1 cellular context compared by ENCODE assay signal in genomic region chr16:8678068-8678927, GRCh38.
A peak's percentile ranks its signal among the peaks of the same experiment; 100 is the strongest.
TF ChIP-seq lines count a peak whose summit lies in the region.

No MANE protein-coding gene starts in this region.

TF ChIP-seq in HepG2, 621 proteins besides CTCF, POLR2A, EP300 and RAD21 (continued from another document and continues in another):
- TF ChIP-seq ZNF18 (CRISPR knock-in tag; IDR thresholded peaks at IDR 0.05; ENCODE audit: insufficient replicate concordance) (peak; percentile 99), ZNF580 (CRISPR knock-in tag; IDR thresholded peaks at IDR 0.05; ENCODE audit: borderline replicate concordance, low read depth) (no peak), HNF1B (CRISPR knock-in tag; IDR thresholded peaks at IDR 0.05) (no peak), ETS1 (CRISPR knock-in tag; IDR thresholded peaks at IDR 0.05) (no peak), ZFYVE20 (CRISPR knock-in tag; IDR thresholded peaks at IDR 0.05; ENCODE audit: borderline replicate concordance, low read depth) (no peak), SCMH1 (CRISPR knock-in tag; IDR thresholded peaks at IDR 0.05; ENCODE audit: borderline replicate concordance) (no peak), ZNF629 (CRISPR knock-in tag; conservative IDR thresholded peaks at IDR 0.05) (no peak), ZNF569 (CRISPR knock-in tag; IDR thresholded peaks at IDR 0.05; ENCODE audit: borderline replicate concordance) (no peak), ZSCAN29 (CRISPR knock-in tag; conservative IDR thresholded peaks at IDR 0.05) (0 out of 2 replicates have a peak, but pooled peaks have one; percentile 68), IRF1 (CRISPR knock-in tag; IDR thresholded peaks at IDR 0.05; ENCODE audit: low read depth) (no peak), NFYB (CRISPR knock-in tag; IDR thresholded peaks at IDR 0.05) (no peak), PHF21A (CRISPR knock-in tag; IDR thresholded peaks at IDR 0.05) (peak; percentile 81), ZNF776 (CRISPR knock-in tag; IDR thresholded peaks at IDR 0.05) (no peak), ZNF614 (CRISPR knock-in tag; IDR thresholded peaks at IDR 0.05; ENCODE audit: borderline replicate concordance) (peak; percentile 76), MTA1 (CRISPR knock-in tag; IDR thresholded peaks at IDR 0.05; ENCODE audit: borderline replicate concordance) (no peak), HHEX (CRISPR knock-in tag; IDR thresholded peaks at IDR 0.05) (peak; percentile 65), ZNF414 (CRISPR knock-in tag; IDR thresholded peaks at IDR 0.05) (peak; percentile 16; the same call in 1 of the 2 replicates), KAT7 (CRISPR knock-in tag; IDR thresholded peaks at IDR 0.05; ENCODE audit: borderline replicate concordance) (no peak; the same call in 1 of the 2 replicates), FOXP1 (IDR thresholded peaks at IDR 0.05) (no peak), FOXP1 (CRISPR knock-in tag; IDR thresholded peaks at IDR 0.05) (peak; percentile 34; the same call in 1 of the 2 replicates), THRA (CRISPR knock-in tag; IDR thresholded peaks at IDR 0.05; ENCODE audit: borderline replicate concordance) (peak; percentile 84; the same call in 1 of the 2 replicates), RFX5 (IDR thresholded peaks at IDR 0.05; ENCODE audit: low read depth, low read length) (no peak), PHF5A (CRISPR knock-in tag; IDR thresholded peaks at IDR 0.05; ENCODE audit: low read depth, unreplicated experiment) (no peak), ZNF510 (CRISPR knock-in tag; IDR thresholded peaks at IDR 0.05; ENCODE audit: low read depth) (no peak), ZNF546 (CRISPR knock-in tag; conservative IDR thresholded peaks at IDR 0.05) (no peak), ZNF747 (CRISPR knock-in tag; IDR thresholded peaks at IDR 0.05; ENCODE audit: borderline replicate concordance) (no peak), HMGXB4 (CRISPR knock-in tag; IDR thresholded peaks at IDR 0.05; ENCODE audit: borderline replicate concordance in 1 of 2, low read depth in 1 of 2) (peak in 1 of 2 experiments; percentile 42; a peak in 1 of 4 replicates), TIGD3 (CRISPR knock-in tag; IDR thresholded peaks at IDR 0.05; ENCODE audit: borderline replicate concordance) (no peak), HMG20B (CRISPR knock-in tag; conservative IDR thresholded peaks at IDR 0.05) (peak; percentile 83), ZNF780A (CRISPR knock-in tag; IDR thresholded peaks at IDR 0.05) (no peak), ZNF572 (CRISPR knock-in tag; IDR thresholded peaks at IDR 0.05) (no peak), E2F2 (CRISPR knock-in tag; IDR thresholded peaks at IDR 0.05; ENCODE audit: borderline replicate concordance) (no peak), ZNF382 (CRISPR knock-in tag; IDR thresholded peaks at IDR 0.05; ENCODE audit: borderline replicate concordance) (no peak), ASH2L (IDR thresholded peaks at IDR 0.05; ENCODE audit: insufficient read length, low read depth, low read length) (peak; percentile 18), MED1 (CRISPR knock-in tag; IDR thresholded peaks at IDR 0.05) (peak; percentile 88), ZNF724P (CRISPR knock-in tag; IDR thresholded peaks at IDR 0.05; ENCODE audit: borderline replicate concordance) (no peak), ZNF850 (CRISPR knock-in tag; conservative IDR thresholded peaks at IDR 0.05) (no peak), ELF1 (CRISPR knock-in tag; IDR thresholded peaks at IDR 0.05) (no peak), MTA3 (CRISPR knock-in tag; IDR thresholded peaks at IDR 0.05) (no peak), JUN (CRISPR knock-in tag; IDR thresholded peaks at IDR 0.05) (peak; percentile 65; the same call in 1 of the 2 replicates), ZNF253 (CRISPR knock-in tag; IDR thresholded peaks at IDR 0.05; ENCODE audit: borderline replicate concordance) (no peak), ZNF788 (CRISPR knock-in tag; IDR thresholded peaks at IDR 0.05; ENCODE audit: borderline replicate concordance) (no peak), ZNF75D (CRISPR knock-in tag; IDR thresholded peaks at IDR 0.05; ENCODE audit: borderline replicate concordance) (no peak), IRX3 (CRISPR knock-in tag; IDR thresholded peaks at IDR 0.05; ENCODE audit: borderline replicate concordance, low read depth) (no peak), CAMTA2 (CRISPR knock-in tag; IDR thresholded peaks at IDR 0.05; ENCODE audit: borderline replicate concordance) (no peak), DDIT3 (CRISPR knock-in tag; IDR thresholded peaks at IDR 0.05) (no peak), REST (IDR thresholded peaks at IDR 0.05; ENCODE audit: borderline replicate concordance in 1 of 2, low read depth in 1 of 2, low read length in 2 of 2) (no peak), GZF1 (CRISPR knock-in tag; IDR thresholded peaks at IDR 0.05) (no peak)
